Comparison of ENCODE assay signal across 26 cellular contexts in genomic region chr6:125312478-125312877, GRCh38.
"Had no signal": no experiment of that assay in that cellular context is flagged by ENCODE, and none has a peak within 500 bp of the region (broad histone marks: within the 10 kb centered on the region; RNA-seq: fewer than 3 reads in every experiment).

No MANE protein-coding gene starts in this region.

- H3K4me1 ChIP-seq: ascending aorta, upper lobe of right lung had no signal

- H3K4me3 ChIP-seq: ascending aorta, hepatocyte, spleen, upper lobe of right lung had no signal

- H3K27me3 ChIP-seq: ascending aorta, brain microvascular endothelial cell, hepatocyte, upper lobe of right lung had no signal

- DNase-seq: activated B cell treated with CpG ODN at 0.5 μM for 24 hours; activated CD4-positive, alpha-beta T cell treated with anti-CD3 and anti-CD28 coated beads for 36 hours; activated CD4-positive, alpha-beta T cell treated with anti-CD3 and anti-CD28 coated beads, Interleukin-2, amount 50 U/mL, for 4 hours; activated CD8-positive, alpha-beta memory T cell treated with anti-CD3 and anti-CD28 coated beads for 24 hours; activated CD8-positive, alpha-beta memory T cell treated with anti-CD3 and anti-CD28 coated beads, Interleukin-2, amount 50 U/mL, for 4 hours; activated T-cell treated with anti-CD3 and anti-CD28 coated beads, Interleukin-2, amount 50 U/mL, for 24 hours; brain microvascular endothelial cell; central memory CD4-positive, alpha-beta T cell; dermis blood vessel endothelial cell; effector CD8-positive, alpha-beta T cell; glutamatergic neuron; immature natural killer cell; kidney glomerular epithelial cell; mesenchymal stem cell; naive thymus-derived CD4-positive, alpha-beta T cell; occipital lobe; posterior cingulate gyrus; spleen; stimulated activated CD4-positive, alpha-beta T cell treated with anti-CD3 and anti-CD28 coated beads, Interleukin-4, amount 100 ng/mL, for 1 hour; stimulated activated naive CD4-positive, alpha-beta T cell treated with Interleukin-2 at 50 U/mL for 16 hours; T-helper 17 cell; upper lobe of right lung had no signal

- H3K36me3 ChIP-seq: ascending aorta, brain microvascular endothelial cell, spleen, upper lobe of right lung had no signal

- H3K9me3 ChIP-seq: ascending aorta, spleen, upper lobe of right lung had no signal

- ATAC-seq: activated CD4-positive, alpha-beta T cell treated with anti-CD3 and anti-CD28 coated beads for 36 hours; activated naive CD4-positive, alpha-beta T cell treated with anti-CD3 and anti-CD28 coated beads, Interleukin-2, amount 50 U/mL, for 72 hours; activated T-helper 17 cell treated with anti-CD3 and anti-CD28 coated beads, Interleukin-2, amount 50 U/mL, for 72 hours; naive thymus-derived CD4-positive, alpha-beta T cell; T-helper 17 cell; upper lobe of right lung had no signal

- H3K27ac ChIP-seq: ascending aorta, brain microvascular endothelial cell, hepatocyte, spleen, upper lobe of right lung had no signal
